In the genomic region with DNA sequence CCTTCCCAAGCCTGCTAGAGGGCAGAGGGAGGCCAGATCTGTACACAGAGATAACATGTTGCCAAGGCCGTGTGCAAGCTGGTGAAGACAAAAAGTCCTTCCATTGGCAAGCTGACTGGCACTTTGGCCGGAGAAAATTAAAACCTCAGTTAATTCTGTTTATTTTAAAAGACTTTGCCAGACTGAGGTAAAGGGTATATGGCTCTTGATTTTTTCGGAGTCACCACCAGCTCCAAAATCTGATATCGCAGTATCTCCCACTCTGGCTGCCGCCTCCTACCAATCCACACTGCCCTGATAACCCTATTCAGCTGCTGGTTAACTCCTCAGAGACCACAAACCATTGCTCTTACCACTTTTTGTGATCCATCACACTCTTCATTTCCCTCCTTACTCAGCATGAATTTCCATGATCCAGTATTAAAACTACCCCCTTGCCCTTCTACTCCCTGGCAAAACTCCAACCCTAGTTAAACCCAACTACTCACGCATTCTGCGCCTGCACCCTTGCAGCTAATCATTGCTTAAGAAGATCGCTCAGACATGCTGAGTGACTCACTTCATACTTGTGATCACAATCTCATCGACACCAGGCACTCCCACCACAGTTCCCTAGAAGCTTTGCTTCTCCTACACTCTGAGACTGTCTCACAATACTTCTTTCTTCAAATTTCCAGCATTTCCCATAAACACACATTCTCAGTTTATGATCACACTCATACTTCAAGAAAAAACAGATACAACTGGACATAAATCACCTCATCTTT, we compare ENCODE assay signal across 8 cellular contexts. TPM values are rescaled to one million over a fixed set of nuclear protein-coding genes. Genes with fewer than 3 reads are reported as not detected.
DNase-seq lines count a peak whose midpoint lies in the region; ATAC-seq and TF ChIP-seq lines count a peak whose summit lies in the region.

No MANE protein-coding gene starts in this region.

- TF ChIP-seq CTCF in progenitor cell of endocrine pancreas (IDR thresholded peaks at IDR 0.05; ENCODE audit: unreplicated experiment), result no peak

- peak overlapping the region; percentile 63 for H3K27ac Mint-ChIP-seq in progenitor cell of endocrine pancreas

- peak; percentile 90 for DNase-seq in DMS 273 (lab: John Stamatoyannopoulos, UW; ENCODE audit: unreplicated experiment)
- peak; percentile 81 for DNase-seq in NCI-H2196 (lab: John Stamatoyannopoulos, UW; ENCODE audit: unreplicated experiment)
- peak; percentile 54 to 59 for DNase-seq in activated T-cell treated with anti-CD3 and anti-CD28 coated beads, Interleukin-2, amount 50 U/mL, for 48 hours
- peak; percentile 91 for DNase-seq in glomerular endothelial cell (ENCODE audit: extremely low read depth, low read depth, low spot score)
- no peak for DNase-seq in progenitor cell of endocrine pancreas (ENCODE audit: low spot score, unreplicated experiment)
- no peak for DNase-seq in occipital lobe (lab: John Stamatoyannopoulos, UW)
- no peak for DNase-seq in NOMO-1 treated with dmso at 0.1 percent for 144 hours (lab: John Stamatoyannopoulos, UW; ENCODE audit: unreplicated experiment)

- H3K4me1 Mint-ChIP-seq in progenitor cell of endocrine pancreas (ENCODE audit: low read depth), result peaks cover 34% of the 10 kb centered on the region

- H3K27me3 Mint-ChIP-seq in progenitor cell of endocrine pancreas, result no peaks in the 10 kb centered on the region

- ATAC-seq in HG03460 (IDR thresholded peaks at IDR 0.05; ENCODE audit: unreplicated experiment), result no peak

- no peak overlapping the region for H3K4me3 Mint-ChIP-seq in progenitor cell of endocrine pancreas (ENCODE audit: low read depth)

- no peaks in the 10 kb centered on the region for H3K9me3 Mint-ChIP-seq in progenitor cell of endocrine pancreas (ENCODE audit: low read depth)

- no peaks in the 10 kb centered on the region for H3K36me3 Mint-ChIP-seq in progenitor cell of endocrine pancreas (ENCODE audit: insufficient read depth)

RNA-seq across cellular contexts. Expression of gene PPP1R15B, which starts 5.8 kb away (rescaled TPM):
- total RNA-seq in glomerular endothelial cell (24.9 and 36.2 TPM in 2 replicates), progenitor cell of endocrine pancreas (42.6 and 43.3 TPM in 2 replicates), occipital lobe (43.4 TPM)

RNA-seq across cellular contexts. Expression of gene PLEKHA6, which starts 57.7 kb away (rescaled TPM):
- total RNA-seq in glomerular endothelial cell (0.93 and 1.9 TPM in 2 replicates), progenitor cell of endocrine pancreas (66.9 and 71.5 TPM in 2 replicates), occipital lobe (7.5 TPM)

Comparison
In these comparisons a context has a peak if more than half of its experiments do, and no peak if none do; other contexts are left out.
1. DNase-seq: peak in DMS 273 (single experiment), NCI-H2196 (single experiment), activated T-cell treated with anti-CD3 and anti-CD28 coated beads, Interleukin-2, amount 50 U/mL, for 48 hours (2 of 2) and glomerular endothelial cell (single experiment); none in progenitor cell of endocrine pancreas (single experiment), occipital lobe (single experiment) and NOMO-1 treated with dmso at 0.1 percent for 144 hours (single experiment).